22 cellular contexts compared by ENCODE assay signal in genomic region chr10:76942556-76943416, GRCh38.
A peak's percentile ranks its signal among the peaks of the same experiment; 100 is the strongest.
DNase-seq lines count a peak whose midpoint lies in the region; ATAC-seq, FAIRE-seq and TF ChIP-seq lines count a peak whose summit lies in the region.
"Had no signal": no experiment of that assay in that cellular context is flagged by ENCODE, and none has a peak within 500 bp of the region (broad histone marks: within the 10 kb centered on the region; RNA-seq: fewer than 3 reads in every experiment).

No MANE protein-coding gene starts in this region.

- no peak overlapping the region for H3K4me3 ChIP-seq in bronchial epithelial cell (ENCODE audit: low read depth, low read length)
- H3K4me3 ChIP-seq: body of pancreas, HAP-1, mucosa of descending colon, SK-N-MC, spleen, suprapubic skin had no signal

- ATAC-seq in GM19452 (IDR thresholded peaks at IDR 0.05; ENCODE audit: unreplicated experiment) (no peak), GM21619 (IDR thresholded peaks at IDR 0.05; ENCODE audit: unreplicated experiment) (no peak)
- ATAC-seq: activated CD8-positive, alpha-beta T cell treated with anti-CD3 and anti-CD28 coated beads, Interleukin-2, amount 10 ng/mL, durations not matched to agents 7 days and 5 days; body of pancreas; CD8-positive, alpha-beta T cell; left lobe of liver; mucosa of descending colon had no signal

- no peak for TF ChIP-seq POLR2A in H54 (IDR thresholded peaks at IDR 0.05; ENCODE audit: low read depth, low read length)

- DNase-seq in AG20443 (ENCODE audit: low spot score) (peak; percentile 33), H54 (ENCODE audit: insufficient read length, low spot score) (peak; percentile 12), bronchial epithelial cell (ENCODE audit: low read depth) (peak; percentile 25), left kidney (ENCODE audit: low read depth, low spot score) (peak; percentile 62), NCI-H1417 (lab: John Stamatoyannopoulos, UW) (no peak)
- DNase-seq in stimulated activated CD4-positive, alpha-beta T cell treated with anti-CD3 and anti-CD28 coated beads, Interleukin-4, amount 100 ng/mL, for 4 hours = no peak
- DNase-seq: activated CD8-positive, alpha-beta T cell treated with anti-CD3 and anti-CD28 coated beads, Interleukin-2, amount 10 ng/mL, durations not matched to agents 7 days and 5 days; body of pancreas; DMS79 treated with DMSO at 0.1 percent for 48 hours; mucosa of descending colon; NCI-H187; NCI-H446; spleen had no signal

- no peaks in the 10 kb centered on the region for H3K36me3 ChIP-seq in bronchial epithelial cell (ENCODE audit: control insufficient read depth, insufficient read depth, low read length)
- H3K36me3 ChIP-seq: HAP-1, neutrophil, spleen, suprapubic skin had no signal

- FAIRE-seq in H54 (lab: Jason Lieb, UNC) (no peak), bronchial epithelial cell (lab: Jason Lieb, UNC) (peak; percentile 32)
- FAIRE-seq: RCC 7860 had no signal

- TF ChIP-seq CTCF in bronchial epithelial cell (IDR thresholded peaks at IDR 0.05; ENCODE audit: insufficient read depth, low read length, severe bottlenecking) = no peak

- no peaks in the 10 kb centered on the region for H3K27me3 ChIP-seq in bronchial epithelial cell (ENCODE audit: control insufficient read depth, insufficient read depth, low read length)
- H3K27me3 ChIP-seq: body of pancreas, spleen, suprapubic skin had no signal

Comparison
In these comparisons a context has a peak if more than half of its experiments do, and no peak if none do; other contexts are left out.
1. DNase-seq: peak in AG20443 (single experiment), H54 (single experiment), bronchial epithelial cell (single experiment) and left kidney (single experiment); none in stimulated activated CD4-positive, alpha-beta T cell treated with anti-CD3 and anti-CD28 coated beads, Interleukin-4, amount 100 ng/mL, for 4 hours (0 of 2) and NCI-H1417 (0 of 3).